ENCODE assay signal across 18 cellular contexts in the genomic region with DNA sequence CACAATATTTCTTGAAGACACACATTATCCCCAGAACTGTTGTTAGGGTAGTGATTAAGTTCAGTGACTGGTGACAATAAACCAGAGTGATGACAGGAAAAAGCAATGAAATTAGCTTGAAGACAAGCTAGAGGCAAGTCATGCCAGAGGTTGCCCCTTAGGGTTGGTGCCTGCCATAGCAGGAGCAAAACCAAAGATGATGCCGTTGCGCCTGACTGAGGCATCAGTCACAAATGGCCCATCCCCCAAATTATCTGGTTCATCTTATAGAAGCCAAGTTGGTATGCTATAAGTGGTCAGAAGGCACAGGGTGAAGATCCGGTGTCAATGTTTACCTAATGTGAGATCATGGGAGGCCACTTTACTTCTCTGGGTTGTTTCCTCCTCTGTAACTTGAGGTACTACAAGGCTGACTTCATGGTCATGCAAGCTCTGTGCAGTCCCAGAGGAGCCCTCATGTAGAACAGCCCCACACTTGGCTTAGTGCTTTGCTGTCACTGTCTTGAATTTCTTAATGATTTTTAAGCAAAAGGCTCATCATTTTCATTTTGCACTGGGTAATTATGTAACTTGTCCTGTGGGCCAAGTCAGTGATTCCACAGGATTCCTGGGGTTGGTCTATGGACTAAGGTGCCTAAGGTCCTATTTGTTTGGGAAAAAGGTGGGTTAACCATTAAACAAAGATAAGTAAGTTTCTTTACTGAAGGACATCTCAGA.
DNase-seq lines count a peak whose midpoint lies in the region; ATAC-seq and TF ChIP-seq lines count a peak whose summit lies in the region.
"Had no signal": no experiment of that assay in that cellular context is flagged by ENCODE, and none has a peak within 500 bp of the region (broad histone marks: within the 10 kb centered on the region; RNA-seq: fewer than 3 reads in every experiment).

No MANE protein-coding gene starts in this region.

- peak overlapping the region; percentile 78 for H3K27ac ChIP-seq in 22Rv1
- H3K27ac ChIP-seq: esophagus muscularis mucosa, gastrocnemius medialis, suprapubic skin had no signal

- peak; percentile 87 for DNase-seq in DMS53 treated with DMSO at 0.1 percent for 48 hours (lab: John Stamatoyannopoulos, UW; ENCODE audit: unreplicated experiment)
- peak; percentile 49 for DNase-seq in NCI-H2196 treated with DMSO at 0.1 percent for 48 hours (lab: John Stamatoyannopoulos, UW; ENCODE audit: unreplicated experiment)
- no peak for DNase-seq in left colon
- DNase-seq in Right ventricle myocardium inferior (ENCODE audit: missing footprints), result no peak
- no peak for DNase-seq in activated CD4-positive, alpha-beta T cell treated with anti-CD3 and anti-CD28 coated beads for 48 hours
- DNase-seq: activated CD8-positive, alpha-beta memory T cell treated with anti-CD3 and anti-CD28 coated beads, Interleukin-2, amount 10 ng/mL, durations not matched to agents 7 days and 5 days; activated naive CD8-positive, alpha-beta T cell treated with anti-CD3 and anti-CD28 coated beads, Interleukin-2, amount 50 U/mL, for 24 hours; CD8-positive, alpha-beta memory T cell; effector memory CD4-positive, alpha-beta T cell; gastrocnemius medialis; natural killer cell; NCI-H146; SW 1271 had no signal

- intact Hi-C loops in left colon (cut with DNase I, micrococcal nuclease) (no loop called here), Right ventricle myocardium inferior (cut with DNase I) (no loop called here)

- no peak for TF ChIP-seq CTCF in 22Rv1 (IDR thresholded peaks at IDR 0.05)

- ATAC-seq in left colon, result peak; percentile 74
- no peak for ATAC-seq in Right ventricle myocardium inferior
- ATAC-seq in HG02678 (IDR thresholded peaks at IDR 0.05; ENCODE audit: unreplicated experiment), result no peak
- ATAC-seq: activated CD8-positive, alpha-beta memory T cell treated with anti-CD3 and anti-CD28 coated beads, Interleukin-2, amount 10 ng/mL, durations not matched to agents 7 days and 5 days; activated naive CD8-positive, alpha-beta T cell treated with anti-CD3 and anti-CD28 coated beads, Interleukin-2, amount 50 U/mL, for 24 hours; gastrocnemius medialis; natural killer cell; sciatic nerve had no signal

Comparison
In these comparisons a context has a peak if more than half of its experiments do, and no peak if none do; other contexts are left out.
1. DNase-seq: peak in DMS53 treated with DMSO at 0.1 percent for 48 hours (single experiment) and NCI-H2196 treated with DMSO at 0.1 percent for 48 hours (single experiment); none in left colon (0 of 2), Right ventricle myocardium inferior (single experiment) and activated CD4-positive, alpha-beta T cell treated with anti-CD3 and anti-CD28 coated beads for 48 hours (single experiment).